Comparison of ENCODE assay signal across 1 cellular context in genomic region chr16:8537691-8538342, GRCh38.
TF ChIP-seq lines count a peak whose summit lies in the region.

No MANE protein-coding gene starts in this region.

TF ChIP-seq in HepG2, 621 proteins besides CTCF, POLR2A, EP300 and RAD21 (continued from another document and continues in another):
- TF ChIP-seq IRF1 (CRISPR knock-in tag; IDR thresholded peaks at IDR 0.05; ENCODE audit: low read depth) (no peak), ZBTB34 (CRISPR knock-in tag; IDR thresholded peaks at IDR 0.05) (peak; percentile 52; the same call in 1 of the 2 replicates), GPN1 (CRISPR knock-in tag; IDR thresholded peaks at IDR 0.05; ENCODE audit: borderline replicate concordance) (no peak), NKX3-1 (CRISPR knock-in tag; IDR thresholded peaks at IDR 0.05) (no peak), SSRP1 (CRISPR knock-in tag; IDR thresholded peaks at IDR 0.05) (peak; percentile 70; the same call in 1 of the 2 replicates), PBX3 (CRISPR knock-in tag; IDR thresholded peaks at IDR 0.05; ENCODE audit: borderline replicate concordance) (no peak), RNF2 (conservative IDR thresholded peaks at IDR 0.05; ENCODE audit: low read depth) (no peak), FOXP1 (IDR thresholded peaks at IDR 0.05) (no peak), FOXP1 (CRISPR knock-in tag; IDR thresholded peaks at IDR 0.05) (peak; percentile 89), EZH2 (conservative IDR thresholded peaks at IDR 0.05; ENCODE audit: low read depth, low read length) (no peak), RORA (CRISPR knock-in tag; IDR thresholded peaks at IDR 0.05) (no peak), RBM39 (IDR thresholded peaks at IDR 0.05; ENCODE audit: low read depth, low read length, poor library complexity, severe bottlenecking) (no peak), ZNF414 (CRISPR knock-in tag; IDR thresholded peaks at IDR 0.05) (no peak), SP1 (IDR thresholded peaks at IDR 0.05) (no peak), SP1 (CRISPR knock-in tag; IDR thresholded peaks at IDR 0.05) (no peak), ZNF574 (CRISPR knock-in tag; IDR thresholded peaks at IDR 0.05) (0 out of 2 replicates have a peak, but pooled peaks have one; percentile 12), MYC (CRISPR knock-in tag; IDR thresholded peaks at IDR 0.05; ENCODE audit: borderline replicate concordance) (no peak), ARNT (IDR thresholded peaks at IDR 0.05) (no peak), ZHX2 (IDR thresholded peaks at IDR 0.05; ENCODE audit: low read depth) (no peak), ZHX2 (CRISPR knock-in tag; IDR thresholded peaks at IDR 0.05; ENCODE audit: borderline replicate concordance) (no peak), ZNF33A (CRISPR knock-in tag; IDR thresholded peaks at IDR 0.05; ENCODE audit: borderline replicate concordance) (no peak), PHB2 (IDR thresholded peaks at IDR 0.05; ENCODE audit: partially characterized antibody) (no peak), ZNF839 (CRISPR knock-in tag; IDR thresholded peaks at IDR 0.05; ENCODE audit: borderline replicate concordance) (no peak), TBX2 (CRISPR knock-in tag; IDR thresholded peaks at IDR 0.05; ENCODE audit: borderline replicate concordance) (peak; percentile 97), KAT7 (CRISPR knock-in tag; IDR thresholded peaks at IDR 0.05; ENCODE audit: borderline replicate concordance) (no peak), HNF4A (CRISPR knock-in tag; IDR thresholded peaks at IDR 0.05) (peak; percentile 50), TFDP2 (CRISPR knock-in tag; IDR thresholded peaks at IDR 0.05) (no peak), HMGA1 (CRISPR knock-in tag; conservative IDR thresholded peaks at IDR 0.05) (no peak), ELF1 (CRISPR knock-in tag; IDR thresholded peaks at IDR 0.05) (no peak), ATF5 (CRISPR knock-in tag; IDR thresholded peaks at IDR 0.05; ENCODE audit: low read depth) (no peak), ZNF597 (CRISPR knock-in tag; IDR thresholded peaks at IDR 0.05) (no peak), SOX6 (IDR thresholded peaks at IDR 0.05) (no peak), SOX6 (CRISPR knock-in tag; IDR thresholded peaks at IDR 0.05) (peak; percentile 96), ZNF800 (CRISPR knock-in tag; IDR thresholded peaks at IDR 0.05) (no peak), ZNF282 (IDR thresholded peaks at IDR 0.05; ENCODE audit: partially characterized antibody) (no peak), DNMT1 (CRISPR knock-in tag; IDR thresholded peaks at IDR 0.05) (no peak), STAT6 (CRISPR knock-in tag; IDR thresholded peaks at IDR 0.05; ENCODE audit: borderline replicate concordance) (no peak; the same call in 1 of the 2 replicates), ZKSCAN8 (CRISPR knock-in tag; IDR thresholded peaks at IDR 0.05; ENCODE audit: borderline replicate concordance) (no peak)
